10 cellular contexts compared by ENCODE assay signal in genomic region chr10:12613144-12613543, GRCh38.
"Had no signal": no experiment of that assay in that cellular context is flagged by ENCODE, and none has a peak within 500 bp of the region (broad histone marks: within the 10 kb centered on the region; RNA-seq: fewer than 3 reads in every experiment).

No MANE protein-coding gene starts in this region.

- H3K4me3 ChIP-seq: GM23248, HAP-1 had no signal

- H2AFZ ChIP-seq: GM23248 had no signal

- DNase-seq: GM23248, GOT3, H7, HFFc6, KBM-7 had no signal

- H3K4me3 Mint-ChIP-seq: HFFc6, IgD-negative memory B cell had no signal

- H3K27ac Mint-ChIP-seq: HFFc6, IgD-negative memory B cell had no signal

- H3K9me3 ChIP-seq: HAP-1 had no signal

- H3K9me3 Mint-ChIP-seq: IgD-negative memory B cell had no signal

- ATAC-seq: HCT116, HepG2 had no signal

- H3K36me3 ChIP-seq: HAP-1 had no signal

- H3K9ac ChIP-seq: GM23248 had no signal

- H3K27me3 Mint-ChIP-seq: IgD-negative memory B cell had no signal

- H3K4me1 ChIP-seq: HAP-1 had no signal

- H3K27ac ChIP-seq: GM23248, HL-60 had no signal
